ENCODE assay signal across 1 cellular context in genomic region chr17:72588561-72588960, GRCh38.
TF ChIP-seq lines count a peak whose summit lies in the region.

No MANE protein-coding gene starts in this region.

TF ChIP-seq in HepG2, 621 proteins besides CTCF, POLR2A, EP300 and RAD21 (continued from another document and continues in another):
- TF ChIP-seq, protein P1, sequence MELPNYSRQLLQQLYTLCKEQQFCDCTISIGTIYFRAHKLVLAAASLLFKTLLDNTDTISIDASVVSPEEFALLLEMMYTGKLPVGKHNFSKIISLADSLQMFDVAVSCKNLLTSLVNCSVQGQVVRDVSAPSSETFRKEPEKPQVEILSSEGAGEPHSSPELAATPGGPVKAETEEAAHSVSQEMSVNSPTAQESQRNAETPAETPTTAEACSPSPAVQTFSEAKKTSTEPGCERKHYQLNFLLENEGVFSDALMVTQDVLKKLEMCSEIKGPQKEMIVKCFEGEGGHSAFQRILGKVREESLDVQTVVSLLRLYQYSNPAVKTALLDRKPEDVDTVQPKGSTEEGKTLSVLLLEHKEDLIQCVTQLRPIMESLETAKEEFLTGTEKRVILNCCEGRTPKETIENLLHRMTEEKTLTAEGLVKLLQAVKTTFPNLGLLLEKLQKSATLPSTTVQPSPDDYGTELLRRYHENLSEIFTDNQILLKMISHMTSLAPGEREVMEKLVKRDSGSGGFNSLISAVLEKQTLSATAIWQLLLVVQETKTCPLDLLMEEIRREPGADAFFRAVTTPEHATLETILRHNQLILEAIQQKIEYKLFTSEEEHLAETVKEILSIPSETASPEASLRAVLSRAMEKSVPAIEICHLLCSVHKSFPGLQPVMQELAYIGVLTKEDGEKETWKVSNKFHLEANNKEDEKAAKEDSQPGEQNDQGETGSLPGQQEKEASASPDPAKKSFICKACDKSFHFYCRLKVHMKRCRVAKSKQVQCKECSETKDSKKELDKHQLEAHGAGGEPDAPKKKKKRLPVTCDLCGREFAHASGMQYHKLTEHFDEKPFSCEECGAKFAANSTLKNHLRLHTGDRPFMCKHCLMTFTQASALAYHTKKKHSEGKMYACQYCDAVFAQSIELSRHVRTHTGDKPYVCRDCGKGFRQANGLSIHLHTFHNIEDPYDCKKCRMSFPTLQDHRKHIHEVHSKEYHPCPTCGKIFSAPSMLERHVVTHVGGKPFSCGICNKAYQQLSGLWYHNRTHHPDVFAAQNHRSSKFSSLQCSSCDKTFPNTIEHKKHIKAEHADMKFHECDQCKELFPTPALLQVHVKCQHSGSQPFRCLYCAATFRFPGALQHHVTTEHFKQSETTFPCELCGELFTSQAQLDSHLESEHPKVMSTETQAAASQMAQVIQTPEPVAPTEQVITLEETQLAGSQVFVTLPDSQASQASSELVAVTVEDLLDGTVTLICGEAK (IDR thresholded peaks at IDR 0.05): no peak
- TF ChIP-seq, protein P1 (CRISPR knock-in tag; IDR thresholded peaks at IDR 0.05): no peak
- TF ChIP-seq THAP11 (CRISPR knock-in tag; IDR thresholded peaks at IDR 0.05): 0 out of 2 replicates have a peak, but pooled peaks have one; percentile 5
- no peak for TF ChIP-seq ETV6 (CRISPR knock-in tag; conservative IDR thresholded peaks at IDR 0.05)
- 0 out of 2 replicates have a peak, but pooled peaks have one; percentile 1 for TF ChIP-seq MYC (CRISPR knock-in tag; IDR thresholded peaks at IDR 0.05; ENCODE audit: borderline replicate concordance)
- TF ChIP-seq, protein P2, sequence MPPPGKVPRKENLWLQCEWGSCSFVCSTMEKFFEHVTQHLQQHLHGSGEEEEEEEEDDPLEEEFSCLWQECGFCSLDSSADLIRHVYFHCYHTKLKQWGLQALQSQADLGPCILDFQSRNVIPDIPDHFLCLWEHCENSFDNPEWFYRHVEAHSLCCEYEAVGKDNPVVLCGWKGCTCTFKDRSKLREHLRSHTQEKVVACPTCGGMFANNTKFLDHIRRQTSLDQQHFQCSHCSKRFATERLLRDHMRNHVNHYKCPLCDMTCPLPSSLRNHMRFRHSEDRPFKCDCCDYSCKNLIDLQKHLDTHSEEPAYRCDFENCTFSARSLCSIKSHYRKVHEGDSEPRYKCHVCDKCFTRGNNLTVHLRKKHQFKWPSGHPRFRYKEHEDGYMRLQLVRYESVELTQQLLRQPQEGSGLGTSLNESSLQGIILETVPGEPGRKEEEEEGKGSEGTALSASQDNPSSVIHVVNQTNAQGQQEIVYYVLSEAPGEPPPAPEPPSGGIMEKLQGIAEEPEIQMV (CRISPR knock-in tag; IDR thresholded peaks at IDR 0.05; ENCODE audit: low read depth): no peak
- no peak for TF ChIP-seq MAZ (IDR thresholded peaks at IDR 0.05; ENCODE audit: borderline replicate concordance, low read depth, low read length)
- TF ChIP-seq MAZ (CRISPR knock-in tag; IDR thresholded peaks at IDR 0.05; ENCODE audit: low read depth): 0 out of 2 replicates have a peak, but pooled peaks have one; percentile 17
- TF ChIP-seq RBAK (CRISPR knock-in tag; IDR thresholded peaks at IDR 0.05): no peak
- TF ChIP-seq ZNF331 (CRISPR knock-in tag; IDR thresholded peaks at IDR 0.05): 0 out of 2 replicates have a peak, but pooled peaks have one; percentile 4
- peak; percentile 53; the same call in 1 of the 2 replicates for TF ChIP-seq ELF4 (CRISPR knock-in tag; IDR thresholded peaks at IDR 0.05; ENCODE audit: borderline replicate concordance)
- TF ChIP-seq, protein P3, sequence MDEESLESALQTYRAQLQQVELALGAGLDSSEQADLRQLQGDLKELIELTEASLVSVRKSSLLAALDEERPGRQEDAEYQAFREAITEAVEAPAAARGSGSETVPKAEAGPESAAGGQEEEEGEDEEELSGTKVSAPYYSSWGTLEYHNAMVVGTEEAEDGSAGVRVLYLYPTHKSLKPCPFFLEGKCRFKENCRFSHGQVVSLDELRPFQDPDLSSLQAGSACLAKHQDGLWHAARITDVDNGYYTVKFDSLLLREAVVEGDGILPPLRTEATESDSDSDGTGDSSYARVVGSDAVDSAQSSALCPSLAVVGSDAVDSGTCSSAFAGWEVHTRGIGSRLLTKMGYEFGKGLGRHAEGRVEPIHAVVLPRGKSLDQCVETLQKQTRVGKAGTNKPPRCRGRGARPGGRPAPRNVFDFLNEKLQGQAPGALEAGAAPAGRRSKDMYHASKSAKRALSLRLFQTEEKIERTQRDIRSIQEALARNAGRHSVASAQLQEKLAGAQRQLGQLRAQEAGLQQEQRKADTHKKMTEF (CRISPR knock-in tag; IDR thresholded peaks at IDR 0.05): peak; percentile 27; the same call in 1 of the 2 replicates
- 0 out of 2 replicates have a peak, but pooled peaks have one; percentile 0 for TF ChIP-seq ZFX (CRISPR knock-in tag; IDR thresholded peaks at IDR 0.05; ENCODE audit: low read depth)
- TF ChIP-seq, protein P4, sequence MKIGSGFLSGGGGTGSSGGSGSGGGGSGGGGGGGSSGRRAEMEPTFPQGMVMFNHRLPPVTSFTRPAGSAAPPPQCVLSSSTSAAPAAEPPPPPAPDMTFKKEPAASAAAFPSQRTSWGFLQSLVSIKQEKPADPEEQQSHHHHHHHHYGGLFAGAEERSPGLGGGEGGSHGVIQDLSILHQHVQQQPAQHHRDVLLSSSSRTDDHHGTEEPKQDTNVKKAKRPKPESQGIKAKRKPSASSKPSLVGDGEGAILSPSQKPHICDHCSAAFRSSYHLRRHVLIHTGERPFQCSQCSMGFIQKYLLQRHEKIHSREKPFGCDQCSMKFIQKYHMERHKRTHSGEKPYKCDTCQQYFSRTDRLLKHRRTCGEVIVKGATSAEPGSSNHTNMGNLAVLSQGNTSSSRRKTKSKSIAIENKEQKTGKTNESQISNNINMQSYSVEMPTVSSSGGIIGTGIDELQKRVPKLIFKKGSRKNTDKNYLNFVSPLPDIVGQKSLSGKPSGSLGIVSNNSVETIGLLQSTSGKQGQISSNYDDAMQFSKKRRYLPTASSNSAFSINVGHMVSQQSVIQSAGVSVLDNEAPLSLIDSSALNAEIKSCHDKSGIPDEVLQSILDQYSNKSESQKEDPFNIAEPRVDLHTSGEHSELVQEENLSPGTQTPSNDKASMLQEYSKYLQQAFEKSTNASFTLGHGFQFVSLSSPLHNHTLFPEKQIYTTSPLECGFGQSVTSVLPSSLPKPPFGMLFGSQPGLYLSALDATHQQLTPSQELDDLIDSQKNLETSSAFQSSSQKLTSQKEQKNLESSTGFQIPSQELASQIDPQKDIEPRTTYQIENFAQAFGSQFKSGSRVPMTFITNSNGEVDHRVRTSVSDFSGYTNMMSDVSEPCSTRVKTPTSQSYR (CRISPR knock-in tag; IDR thresholded peaks at IDR 0.05; ENCODE audit: borderline replicate concordance): no peak
- TF ChIP-seq MAX (IDR thresholded peaks at IDR 0.05): 0 out of 2 replicates have a peak, but pooled peaks have one; percentile 12
- TF ChIP-seq FOXJ3 (CRISPR knock-in tag; IDR thresholded peaks at IDR 0.05; ENCODE audit: borderline replicate concordance): no peak
- TF ChIP-seq ZNF644 (CRISPR knock-in tag; IDR thresholded peaks at IDR 0.05; ENCODE audit: low read depth): no peak
- TF ChIP-seq, protein P5, sequence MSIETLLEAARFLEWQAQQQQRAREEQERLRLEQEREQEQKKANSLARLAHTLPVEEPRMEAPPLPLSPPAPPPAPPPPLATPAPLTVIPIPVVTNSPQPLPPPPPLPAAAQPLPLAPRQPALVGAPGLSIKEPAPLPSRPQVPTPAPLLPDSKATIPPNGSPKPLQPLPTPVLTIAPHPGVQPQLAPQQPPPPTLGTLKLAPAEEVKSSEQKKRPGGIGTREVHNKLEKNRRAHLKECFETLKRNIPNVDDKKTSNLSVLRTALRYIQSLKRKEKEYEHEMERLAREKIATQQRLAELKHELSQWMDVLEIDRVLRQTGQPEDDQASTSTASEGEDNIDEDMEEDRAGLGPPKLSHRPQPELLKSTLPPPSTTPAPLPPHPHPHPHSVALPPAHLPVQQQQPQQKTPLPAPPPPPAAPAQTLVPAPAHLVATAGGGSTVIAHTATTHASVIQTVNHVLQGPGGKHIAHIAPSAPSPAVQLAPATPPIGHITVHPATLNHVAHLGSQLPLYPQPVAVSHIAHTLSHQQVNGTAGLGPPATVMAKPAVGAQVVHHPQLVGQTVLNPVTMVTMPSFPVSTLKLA (IDR thresholded peaks at IDR 0.05): peak; percentile 45
- TF ChIP-seq ZNF501 (CRISPR knock-in tag; IDR thresholded peaks at IDR 0.05): 0 out of 2 replicates have a peak, but pooled peaks have one; percentile 1
- 0 out of 2 replicates have a peak, but pooled peaks have one; percentile 8 for TF ChIP-seq IRF2 (CRISPR knock-in tag; IDR thresholded peaks at IDR 0.05)
- TF ChIP-seq FOXP4 (CRISPR knock-in tag; IDR thresholded peaks at IDR 0.05): 0 out of 2 replicates have a peak, but pooled peaks have one; percentile 8
- TF ChIP-seq ZBTB1 (CRISPR knock-in tag; IDR thresholded peaks at IDR 0.05; ENCODE audit: borderline replicate concordance): no peak
- TF ChIP-seq ASH2L (IDR thresholded peaks at IDR 0.05; ENCODE audit: insufficient read length, low read depth, low read length): peak; percentile 7
- TF ChIP-seq BCL3 (CRISPR knock-in tag; IDR thresholded peaks at IDR 0.05): no peak
- TF ChIP-seq ZNF446 (CRISPR knock-in tag; IDR thresholded peaks at IDR 0.05): no peak
- 0 out of 2 replicates have a peak, but pooled peaks have one; percentile 51 for TF ChIP-seq ZNF343 (CRISPR knock-in tag; IDR thresholded peaks at IDR 0.05)
